Comparison of ENCODE assay signal across 8 cellular contexts in the genomic region with DNA sequence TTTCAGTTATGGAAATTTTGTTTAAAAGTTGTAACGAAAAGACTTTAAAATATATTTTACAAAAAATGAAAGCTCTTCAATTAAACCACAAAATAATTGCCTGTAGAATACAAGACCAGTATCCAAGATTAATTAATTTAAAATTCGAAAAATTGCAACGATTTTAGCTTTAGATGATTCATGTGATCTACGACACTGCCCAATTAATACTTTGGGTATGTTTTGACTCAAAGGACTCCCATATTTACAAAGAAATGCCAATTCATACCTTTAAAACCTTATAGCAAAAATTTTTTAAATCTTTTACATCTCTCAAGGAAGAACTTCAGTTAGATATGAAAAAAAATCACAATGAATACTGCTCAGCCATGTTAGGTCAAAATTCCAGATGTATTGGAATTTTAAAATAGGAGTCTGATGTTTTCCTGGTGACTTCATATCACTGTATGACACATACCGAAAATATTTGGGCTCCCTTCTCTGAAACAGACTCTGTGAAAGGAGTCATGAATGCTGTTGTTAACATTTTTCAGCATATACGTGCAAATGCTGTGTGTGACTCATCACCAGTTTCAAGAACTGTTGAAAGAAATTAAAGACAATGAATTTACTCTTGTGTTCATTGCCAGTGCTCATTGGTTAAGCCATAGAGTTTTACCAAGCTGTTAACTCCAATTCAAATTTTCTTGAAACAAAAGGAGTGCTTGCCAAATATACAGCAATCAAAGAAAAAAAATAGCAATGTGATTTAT. TPM values are rescaled to one million over a fixed set of nuclear protein-coding genes. Genes with fewer than 3 reads are reported as not detected.
A peak's percentile ranks its signal among the peaks of the same experiment; 100 is the strongest.
DNase-seq lines count a peak whose midpoint lies in the region; ATAC-seq and FAIRE-seq lines count a peak whose summit lies in the region.

No MANE protein-coding gene starts in this region.

- H3K27ac Mint-ChIP-seq in T-helper 2 cell treated with Interferon-gamma antibody and Interleukin-4, amounts not matched to agents 5 μg/mL and 100 μg/mL, for 36 hours = peak overlapping the region; percentile 60

- peaks cover 11% of the 10 kb centered on the region for H3K9me3 Mint-ChIP-seq in T-helper 2 cell treated with Interferon-gamma antibody and Interleukin-4, amounts not matched to agents 5 μg/mL and 100 μg/mL, for 36 hours

- WGBS in right cardiac atrium = 29% methylated on average over 6 of the region's 6 CpGs

- H3K9me3 ChIP-seq in right cardiac atrium (ENCODE audit: control insufficient read depth, low read length) = no peaks in the 10 kb centered on the region

- H3K27me3 Mint-ChIP-seq in T-helper 2 cell treated with Interferon-gamma antibody and Interleukin-4, amounts not matched to agents 5 μg/mL and 100 μg/mL, for 36 hours (ENCODE audit: low read depth) = no peaks in the 10 kb centered on the region

- H3K4me3 ChIP-seq in right cardiac atrium (ENCODE audit: low read length) = no peak overlapping the region

- FAIRE-seq in GM18507 (lab: Jason Lieb, UNC) = peak; percentile 75

- peaks cover 12% of the 10 kb centered on the region for H3K36me3 Mint-ChIP-seq in T-helper 2 cell treated with Interferon-gamma antibody and Interleukin-4, amounts not matched to agents 5 μg/mL and 100 μg/mL, for 36 hours (ENCODE audit: low read depth)

- no peaks in the 10 kb centered on the region for H3K4me1 ChIP-seq in right cardiac atrium (ENCODE audit: control insufficient read depth, insufficient read depth, low read length)

- ATAC-seq in HG03103 (IDR thresholded peaks at IDR 0.05; ENCODE audit: low read depth, unreplicated experiment) (peak; percentile 74), right cardiac atrium (peak; percentile 68 to 74)

- no peak overlapping the region for H3K27ac ChIP-seq in right cardiac atrium (ENCODE audit: low read length)

- H3K27me3 ChIP-seq in right cardiac atrium (ENCODE audit: control insufficient read depth, insufficient read depth) = no peaks in the 10 kb centered on the region

- intact Hi-C loops in right cardiac atrium (cut with DNase I) = no loop called here

- no peak for DNase-seq in GM18507 (ENCODE audit: extremely low spot score, insufficient read length, low read depth)
- DNase-seq in T-helper 2 cell treated with Interferon-gamma antibody and Interleukin-4, amounts not matched to agents 5 μg/mL and 100 μg/mL, for 36 hours (ENCODE audit: low spot score) = peak; percentile 11
- DNase-seq in right cardiac atrium = no peak
- no peak for DNase-seq in NCI-H187 treated with DMSO at 0.1 percent for 48 hours (lab: John Stamatoyannopoulos, UW)
- DNase-seq in NCI-H345 treated with DMSO at 0.1 percent for 48 hours (lab: John Stamatoyannopoulos, UW; ENCODE audit: unreplicated experiment) = no peak
- DNase-seq in stimulated activated CD4-positive, alpha-beta T cell treated with anti-CD3 and anti-CD28 coated beads, Interleukin-15, amount 100 ng/mL, for 24 hours = no peak
- no peak for DNase-seq in inferior parietal cortex (ENCODE audit: extremely low spot score)

- peak overlapping the region; percentile 32 for H3K4me3 Mint-ChIP-seq in T-helper 2 cell treated with Interferon-gamma antibody and Interleukin-4, amounts not matched to agents 5 μg/mL and 100 μg/mL, for 36 hours

- peaks cover 21% of the 10 kb centered on the region for H3K4me1 Mint-ChIP-seq in T-helper 2 cell treated with Interferon-gamma antibody and Interleukin-4, amounts not matched to agents 5 μg/mL and 100 μg/mL, for 36 hours (ENCODE audit: low read depth)

RNA-seq across cellular contexts. Expression of a gene that starts 13.8 kb away (rescaled TPM):
- 10 to 100 TPM; 51.8 to 62.8 (median 55.9) TPM for total RNA-seq in right cardiac atrium
- 44.7 TPM for polyA plus RNA-seq in right cardiac atrium
